ENCODE assay signal across 8 cellular contexts in genomic region chr1:177256153-177256814, GRCh38.
DNase-seq lines count a peak whose midpoint lies in the region; ATAC-seq lines count a peak whose summit lies in the region.

No MANE protein-coding gene starts in this region.

- peak overlapping the region; percentile 59 for H3K27ac ChIP-seq in angular gyrus (ENCODE audit: low read depth, low read length)

- DNase-seq in AG20443 (ENCODE audit: low spot score) (peak; percentile 71), NAMALWA (ENCODE audit: low spot score) (peak; percentile 18), hypothalamus (lab: John Stamatoyannopoulos, UW) (peak in 40 of 51 donors; percentile 11 to 82 (median 43)), RKO (ENCODE audit: low spot score) (no peak)
- peak; percentile 40 for DNase-seq in stimulated activated CD8-positive, alpha-beta memory T cell treated with anti-CD3 and anti-CD28 coated beads, Interleukin-4, amount 100 ng/mL, for 48 hours
- DNase-seq in stimulated activated naive CD4-positive, alpha-beta T cell treated with Interleukin-2 at 50 U/mL for 16 hours (lab: John Stamatoyannopoulos, UW): no peak

- ATAC-seq in GM18519 (IDR thresholded peaks at IDR 0.05; ENCODE audit: low FRiP score, unreplicated experiment): peak; percentile 77

Comparison
In these comparisons a context has a peak if more than half of its experiments do, and no peak if none do; other contexts are left out.
1. DNase-seq: peak in AG20443 (single experiment), NAMALWA (single experiment), hypothalamus (40 of 51) and stimulated activated CD8-positive, alpha-beta memory T cell treated with anti-CD3 and anti-CD28 coated beads, Interleukin-4, amount 100 ng/mL, for 48 hours (single experiment); none in RKO (single experiment) and stimulated activated naive CD4-positive, alpha-beta T cell treated with Interleukin-2 at 50 U/mL for 16 hours (single experiment).